ENCODE assay signal across 18 cellular contexts in genomic region chr10:127402596-127403409, GRCh38.
"Had no signal": no experiment of that assay in that cellular context is flagged by ENCODE, and none has a peak within 500 bp of the region (broad histone marks: within the 10 kb centered on the region; RNA-seq: fewer than 3 reads in every experiment).

No MANE protein-coding gene starts in this region.

- H3K27me3 Mint-ChIP-seq: stimulated activated naive B cell treated with anti-CD40 and anti-IgM and Interleukin-4, amounts not matched to agents 10 μg/mL and 1 μg/mL and 100 μg/mL, for 72 hours had no signal

- H3K4me3 ChIP-seq: pancreas, right lobe of liver, transverse colon had no signal

- H3K36me3 Mint-ChIP-seq: stimulated activated naive B cell treated with anti-CD40 and anti-IgM and Interleukin-4, amounts not matched to agents 10 μg/mL and 1 μg/mL and 100 μg/mL, for 72 hours had no signal

- H3K4me3 Mint-ChIP-seq: stimulated activated naive B cell treated with anti-CD40 and anti-IgM and Interleukin-4, amounts not matched to agents 10 μg/mL and 1 μg/mL and 100 μg/mL, for 72 hours had no signal

- ATAC-seq: left lobe of liver; pancreas; right lobe of liver; stimulated activated naive B cell treated with anti-CD40 and anti-IgM and Interleukin-4, amounts not matched to agents 10 μg/mL and 1 μg/mL and 100 μg/mL, for 72 hours had no signal

- H3K27me3 ChIP-seq: brain microvascular endothelial cell, pancreas, right lobe of liver, transverse colon had no signal

- H3K4me1 ChIP-seq: pancreas, right lobe of liver, transverse colon had no signal

- H3K27ac Mint-ChIP-seq: stimulated activated naive B cell treated with anti-CD40 and anti-IgM and Interleukin-4, amounts not matched to agents 10 μg/mL and 1 μg/mL and 100 μg/mL, for 72 hours had no signal

- H3K9me3 ChIP-seq: pancreas, right lobe of liver, transverse colon had no signal

- H3K27ac ChIP-seq: brain microvascular endothelial cell, pancreas, right lobe of liver, WERI-Rb-1 had no signal

- DNase-seq: activated CD4-positive, alpha-beta T cell treated with anti-CD3 and anti-CD28 coated beads for 1 hour; activated CD8-positive, alpha-beta memory T cell treated with anti-CD3 and anti-CD28 coated beads for 24 hours; activated CD8-positive, alpha-beta memory T cell treated with anti-CD3 and anti-CD28 coated beads, Interleukin-2, amount 50 U/mL, for 48 hours; activated effector memory CD4-positive, alpha-beta T cell treated with Interleukin-2 at 50 U/mL for 16 hours; activated naive CD4-positive, alpha-beta T cell treated with anti-CD3 and anti-CD28 coated beads, Interleukin-2, amount 50 U/mL, for 16 hours; activated T-cell treated with anti-CD3 and anti-CD28 coated beads, Interleukin-2, amount 50 U/mL, for 48 hours; aorta; brain microvascular endothelial cell; cortex of kidney; effector CD4-positive, alpha-beta T cell; pancreas; right lobe of liver; stimulated activated naive B cell treated with anti-CD40 and anti-IgM and Interleukin-4, amounts not matched to agents 10 μg/mL and 1 μg/mL and 100 μg/mL, for 72 hours; SW 1271; T-helper 2 cell; transverse colon; WERI-Rb-1 had no signal

- H3K36me3 ChIP-seq: brain microvascular endothelial cell, pancreas, right lobe of liver, transverse colon, WERI-Rb-1 had no signal
